ENCODE assay signal across 11 cellular contexts in genomic region chr3:17810759-17811158, GRCh38.
DNase-seq lines count a peak whose midpoint lies in the region; ATAC-seq and TF ChIP-seq lines count a peak whose summit lies in the region.
"Had no signal": no experiment of that assay in that cellular context is flagged by ENCODE, and none has a peak within 500 bp of the region (broad histone marks: within the 10 kb centered on the region; RNA-seq: fewer than 3 reads in every experiment).

No MANE protein-coding gene starts in this region.

- in situ Hi-C loops in astrocyte of the spinal cord (cut with HindIII; ENCODE audit: low sequenced_read_pairs) = no loop called here

- peak; percentile 80 for ATAC-seq in left lobe of liver
- no peak for ATAC-seq in HG03378 (IDR thresholded peaks at IDR 0.05; ENCODE audit: unreplicated experiment)
- ATAC-seq in natural killer cell = no peak
- ATAC-seq: left ventricle myocardium superior had no signal

- intact Hi-C loops in lower leg skin (cut with DNase I; ENCODE audit: low total_unique reads) = no loop called here
- intact Hi-C loops in natural killer cell (cut with micrococcal nuclease) = no loop called here

- H3K36me3 Mint-ChIP-seq in natural killer cell = no peaks in the 10 kb centered on the region
- H3K36me3 Mint-ChIP-seq: IgD-negative memory B cell had no signal

- DNase-seq in COLO829 (ENCODE audit: low spot score) (peak; percentile 6), HPDE6-E6E7 (ENCODE audit: extremely low spot score) (peak; percentile 3), astrocyte of the spinal cord (ENCODE audit: low read depth, low spot score) (peak; percentile 40), left lobe of liver (ENCODE audit: low spot score) (no peak), glomerular visceral epithelial cell (ENCODE audit: extremely low spot score) (no peak), lower leg skin (ENCODE audit: low spot score in 2 of 2) (no peak), natural killer cell (no peak)
- DNase-seq: left ventricle myocardium superior, tibial artery had no signal

- H3K27ac Mint-ChIP-seq in natural killer cell = no peak overlapping the region
- H3K27ac Mint-ChIP-seq: IgD-negative memory B cell had no signal

- peak; percentile 42 for TF ChIP-seq CTCF in astrocyte of the spinal cord (IDR thresholded peaks at IDR 0.05; ENCODE audit: low read depth, low read length)
- TF ChIP-seq CTCF in lower leg skin (IDR thresholded peaks at IDR 0.05) = no peak
- TF ChIP-seq CTCF in natural killer cell (IDR thresholded peaks at IDR 0.05) = no peak

- H3K9me3 Mint-ChIP-seq in natural killer cell = no peaks in the 10 kb centered on the region

- H3K4me3 ChIP-seq in astrocyte of the spinal cord (ENCODE audit: low read depth, low read length) = no peak overlapping the region
- H3K4me3 ChIP-seq in lower leg skin (ENCODE audit: low read depth, poor library complexity, severe bottlenecking) = no peak overlapping the region
- H3K4me3 ChIP-seq: tibial artery had no signal

- TF ChIP-seq POLR2A in lower leg skin (IDR thresholded peaks at IDR 0.05) = no peak

- peaks cover 0 to 7% of the 10 kb centered on the region in 2 donors for H3K4me1 Mint-ChIP-seq in natural killer cell

- H3K4me3 Mint-ChIP-seq in natural killer cell = no peak overlapping the region
- H3K4me3 Mint-ChIP-seq: IgD-negative memory B cell had no signal

- H3K27me3 Mint-ChIP-seq in natural killer cell (ENCODE audit: low read depth in 2 of 2) = peaks cover 12 to 43% of the 10 kb centered on the region in 2 donors

Comparison
In these comparisons a context has a peak if more than half of its experiments do, and no peak if none do; other contexts are left out.
1. DNase-seq: peak in COLO829 (single experiment), HPDE6-E6E7 (single experiment) and astrocyte of the spinal cord (single experiment); none in left lobe of liver (single experiment), glomerular visceral epithelial cell (single experiment), lower leg skin (0 of 2) and natural killer cell (single experiment).